In the genomic region with DNA sequence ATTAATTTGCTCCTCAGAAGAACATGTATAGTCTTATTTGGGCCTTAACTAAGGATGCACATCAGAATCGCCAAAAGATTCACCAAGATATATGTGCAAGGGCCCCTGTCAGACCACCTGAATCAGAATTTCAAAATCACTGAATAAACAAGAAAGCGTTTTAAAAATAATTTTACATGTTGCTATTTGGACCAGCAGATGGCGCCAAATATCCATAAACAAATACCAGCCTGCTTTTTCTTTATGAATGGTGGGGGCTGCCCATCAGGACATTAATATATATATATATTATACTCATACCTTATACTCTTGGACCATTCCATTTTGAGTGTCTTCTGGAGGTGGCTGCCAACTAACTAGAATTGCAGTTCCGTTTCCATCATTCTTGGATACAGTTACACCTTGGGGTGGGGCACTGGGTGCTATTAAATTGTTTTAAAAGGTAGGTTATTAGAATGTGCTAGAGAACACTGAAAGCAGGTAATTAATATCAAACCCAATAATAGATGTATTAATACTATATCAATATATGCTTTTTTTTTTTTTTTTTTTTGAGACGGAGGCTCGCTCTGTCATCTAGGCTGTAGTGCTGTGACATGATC, we compare ENCODE assay signal across 9 cellular contexts.
DNase-seq lines count a peak whose midpoint lies in the region; ATAC-seq and TF ChIP-seq lines count a peak whose summit lies in the region.
"Had no signal": no experiment of that assay in that cellular context is flagged by ENCODE, and none has a peak within 500 bp of the region (broad histone marks: within the 10 kb centered on the region; RNA-seq: fewer than 3 reads in every experiment).

No MANE protein-coding gene starts in this region.

- no peak overlapping the region for H3K4me3 Mint-ChIP-seq in stimulated activated naive CD8-positive, alpha-beta T cell treated with anti-CD3 and anti-CD28 coated beads, Interleukin-15, amount 100 ng/mL, for 72 hours
- H3K4me3 Mint-ChIP-seq: activated naive CD4-positive, alpha-beta T cell treated with anti-CD3 and anti-CD28 coated beads, Interleukin-2, amount 50 U/mL, for 24 hours had no signal

- peak; percentile 35 for DNase-seq in NCI-H748 (lab: John Stamatoyannopoulos, UW; ENCODE audit: unreplicated experiment)
- DNase-seq in NCI-H748 treated with DMSO at 0.1 percent for 48 hours (lab: John Stamatoyannopoulos, UW) = no peak
- DNase-seq in glomerular visceral epithelial cell (ENCODE audit: extremely low spot score) = peak; percentile 52
- DNase-seq in stimulated activated naive CD8-positive, alpha-beta T cell treated with anti-CD3 and anti-CD28 coated beads, Interleukin-15, amount 100 ng/mL, for 72 hours = peak; percentile 10 to 17

- ATAC-seq in HG02798 (IDR thresholded peaks at IDR 0.05; ENCODE audit: poor library complexity, unreplicated experiment) (peak; percentile 35), HG03439 (IDR thresholded peaks at IDR 0.05; ENCODE audit: unreplicated experiment) (no peak), GM21381 (IDR thresholded peaks at IDR 0.05; ENCODE audit: unreplicated experiment) (no peak)
- ATAC-seq in stimulated activated naive CD8-positive, alpha-beta T cell treated with anti-CD3 and anti-CD28 coated beads, Interleukin-15, amount 100 ng/mL, for 72 hours = no peak

- H3K4me1 Mint-ChIP-seq in stimulated activated naive CD8-positive, alpha-beta T cell treated with anti-CD3 and anti-CD28 coated beads, Interleukin-15, amount 100 ng/mL, for 72 hours = no peaks in the 10 kb centered on the region
- H3K4me1 Mint-ChIP-seq: activated naive CD4-positive, alpha-beta T cell treated with anti-CD3 and anti-CD28 coated beads, Interleukin-2, amount 50 U/mL, for 24 hours had no signal

- no peaks in the 10 kb centered on the region for H3K9me3 Mint-ChIP-seq in stimulated activated naive CD8-positive, alpha-beta T cell treated with anti-CD3 and anti-CD28 coated beads, Interleukin-15, amount 100 ng/mL, for 72 hours
- H3K9me3 Mint-ChIP-seq: activated naive CD4-positive, alpha-beta T cell treated with anti-CD3 and anti-CD28 coated beads, Interleukin-2, amount 50 U/mL, for 24 hours had no signal

- peak; percentile 83 for TF ChIP-seq CTCF in VCaP (conservative IDR thresholded peaks at IDR 0.05)

- no peak overlapping the region for H3K27ac Mint-ChIP-seq in stimulated activated naive CD8-positive, alpha-beta T cell treated with anti-CD3 and anti-CD28 coated beads, Interleukin-15, amount 100 ng/mL, for 72 hours
- H3K27ac Mint-ChIP-seq: activated naive CD4-positive, alpha-beta T cell treated with anti-CD3 and anti-CD28 coated beads, Interleukin-2, amount 50 U/mL, for 24 hours had no signal

- no peak overlapping the region for H3K27ac ChIP-seq in VCaP

- H3K27me3 Mint-ChIP-seq in stimulated activated naive CD8-positive, alpha-beta T cell treated with anti-CD3 and anti-CD28 coated beads, Interleukin-15, amount 100 ng/mL, for 72 hours = no peaks in the 10 kb centered on the region
- H3K27me3 Mint-ChIP-seq: activated naive CD4-positive, alpha-beta T cell treated with anti-CD3 and anti-CD28 coated beads, Interleukin-2, amount 50 U/mL, for 24 hours had no signal
